ENCODE assay signal across 1 cellular context in the genomic region with DNA sequence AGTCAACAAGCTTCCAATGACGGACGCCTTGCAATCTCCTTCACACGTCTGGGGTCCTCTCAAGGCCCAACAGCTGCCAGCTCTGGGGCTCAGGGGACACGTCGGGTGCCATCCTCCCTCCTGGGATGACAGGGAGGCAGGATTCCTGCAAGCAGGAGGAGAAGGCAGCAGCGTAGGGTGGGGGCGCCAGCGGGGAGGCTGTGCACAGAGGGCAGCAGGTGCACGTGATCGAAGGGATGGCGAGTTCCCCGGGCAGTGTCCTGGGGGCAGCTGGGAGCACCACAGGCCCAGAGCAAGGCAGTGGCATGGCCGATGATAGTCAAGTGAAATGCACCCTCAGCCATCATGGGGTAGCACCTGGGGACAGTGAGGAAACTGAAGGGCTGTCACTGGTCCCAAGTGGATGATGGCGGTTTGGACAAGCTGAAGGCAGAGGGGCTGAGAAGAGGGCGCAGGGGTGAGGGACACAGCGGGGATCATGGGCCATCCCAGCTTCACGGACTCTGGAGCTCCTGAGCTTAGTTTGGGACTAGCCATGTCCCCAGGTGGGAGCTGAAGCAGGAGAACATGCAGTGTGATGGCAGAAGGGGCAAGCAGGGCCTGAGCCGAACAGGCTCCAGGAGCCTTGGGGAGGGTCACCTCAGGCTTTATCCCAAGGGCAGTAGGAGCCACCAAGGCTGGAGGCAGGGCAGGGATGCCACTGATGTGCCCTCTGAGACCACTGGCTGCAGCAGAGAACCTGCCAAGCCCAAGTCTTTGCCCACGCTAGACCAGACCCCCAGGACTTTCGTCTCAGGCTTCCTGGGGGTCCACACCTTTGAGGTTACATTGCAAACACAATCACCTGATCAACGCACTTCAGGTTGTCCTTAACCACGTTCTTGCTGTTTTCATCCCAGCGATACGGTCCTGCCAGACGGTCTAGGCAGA.
TF ChIP-seq lines count a peak whose summit lies in the region.

No MANE protein-coding gene starts in this region.

TF ChIP-seq in HepG2, 621 proteins besides CTCF, POLR2A, EP300 and RAD21:
- TF ChIP-seq ZSCAN25 (CRISPR knock-in tag; IDR thresholded peaks at IDR 0.05) (peak; percentile 19; the same call in 1 of the 2 replicates), ZNF263 (CRISPR knock-in tag; IDR thresholded peaks at IDR 0.05) (peak; percentile 72), GFI1 (CRISPR knock-in tag; IDR thresholded peaks at IDR 0.05; ENCODE audit: borderline replicate concordance) (no peak)
